Comparison of ENCODE assay signal across 17 cellular contexts in the genomic region with DNA sequence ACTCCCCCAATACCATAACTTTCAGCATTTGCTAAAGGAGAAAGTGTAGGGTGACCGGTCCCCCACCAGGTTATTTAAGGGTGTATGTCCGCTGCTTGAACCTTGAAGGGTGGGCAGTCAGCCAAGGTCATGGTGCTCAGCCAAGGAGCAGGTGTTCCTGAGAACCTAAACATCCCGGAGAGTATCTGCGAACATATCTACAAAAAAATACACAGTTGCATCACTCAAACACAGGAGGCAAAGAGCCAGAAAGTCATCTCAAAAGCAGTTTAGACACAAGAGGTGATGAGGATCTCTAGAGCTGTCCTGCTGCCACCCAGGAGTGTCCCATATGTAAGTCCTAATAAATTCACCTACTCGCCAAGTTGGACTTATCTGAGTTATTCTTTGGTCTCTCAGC. TPM values are rescaled to one million over a fixed set of nuclear protein-coding genes. Genes with fewer than 3 reads are reported as not detected.
DNase-seq lines count a peak whose midpoint lies in the region; ATAC-seq, FAIRE-seq and TF ChIP-seq lines count a peak whose summit lies in the region.
"Had no signal": no experiment of that assay in that cellular context is flagged by ENCODE, and none has a peak within 500 bp of the region (broad histone marks: within the 10 kb centered on the region; RNA-seq: fewer than 3 reads in every experiment).

No MANE protein-coding gene starts in this region.

- peak; percentile 56 for DNase-seq in DMS79 treated with DMSO at 0.1 percent for 48 hours (lab: John Stamatoyannopoulos, UW)
- no peak for DNase-seq in DMS79 (lab: John Stamatoyannopoulos, UW)
- peak; percentile 25 for DNase-seq in NCI-H1092 (lab: John Stamatoyannopoulos, UW)
- DNase-seq in GM12878 (ENCODE audit: low read depth, low spot score), result no peak
- DNase-seq in pancreas, result peak in 4 of 6 donors; percentile 42 to 67 (median 46)
- no peak for DNase-seq in spleen
- no peak for DNase-seq in CD4-positive, alpha-beta memory T cell
- no peak for DNase-seq in stimulated activated CD4-positive, alpha-beta T cell treated with anti-CD3 and anti-CD28 coated beads, Interleukin-15, amount 100 ng/mL, for 24 hours
- DNase-seq: 8988T; activated T-cell treated with anti-CD3 and anti-CD28 coated beads, Interleukin-2, amount 50 U/mL, for 24 hours; aorta; effector CD4-positive, alpha-beta T cell; immature natural killer cell; NCI-H1694 treated with DMSO at 0.1 percent for 48 hours had no signal

- H3K27ac Mint-ChIP-seq in CD4-positive, alpha-beta memory T cell, result peak overlapping the region in 2 of 7 donors; percentile 24 to 40
- H3K27ac Mint-ChIP-seq: activated T-cell treated with anti-CD3 and anti-CD28 coated beads, Interleukin-2, amount 50 U/mL, for 24 hours; immature natural killer cell; WTC11 had no signal

- in situ Hi-C loops in GM12878 (cut with MboI), result no loop called here

- H3K27me3 ChIP-seq in GM12878 (replicated peaks in 1 of 2; ENCODE audit: control insufficient read depth in 2 of 2, insufficient read depth in 2 of 2, low read length in 1 of 2) (no peaks in the 10 kb centered on the region), pancreas (no peaks in the 10 kb centered on the region), spleen (replicated peaks in 1 of 7) (no peaks in the 10 kb centered on the region)
- no peaks in the 10 kb centered on the region for H3K27me3 ChIP-seq in CD4-positive, alpha-beta memory T cell (ENCODE audit: insufficient read depth, low read length)

- ATAC-seq in GM12878 (no peak), pancreas (peak in 3 of 4 donors; percentile 8 to 49 (median 45))
- ATAC-seq: SK-N-SH treated with all-trans-retinoic acid at 6 μM for 48 hours, WTC11 had no signal

- TF ChIP-seq CTCF in GM12878 (IDR thresholded peaks at IDR 0.05 in 2 of 3, conservative IDR thresholded peaks at IDR 0.05 in 1 of 3; ENCODE audit: control insufficient read depth in 2 of 3, extremely low read depth in 1 of 3, insufficient read depth in 1 of 3, low read depth in 3 of 3, low read length in 3 of 3) (no peak), pancreas (IDR thresholded peaks at IDR 0.05) (no peak), spleen (IDR thresholded peaks at IDR 0.05 in 8 of 11, conservative IDR thresholded peaks at IDR 0.05 in 3 of 11) (no peak)

- H3K27me3 Mint-ChIP-seq in CD4-positive, alpha-beta memory T cell, result no peaks in the 10 kb centered on the region
- H3K27me3 Mint-ChIP-seq: activated T-cell treated with anti-CD3 and anti-CD28 coated beads, Interleukin-2, amount 50 U/mL, for 24 hours had no signal

- RAD21 ChIA-PET in GM12878 (lab: Charles Lee; ENCODE audit: unreplicated experiment), result interaction anchor here (0.6 to 3.2 kb wide), 4 partner anchors 11 to 248 kb away, joined by 3 to 24 read pairs (median 6); a partner anchor contains a TSS

- H3K79me2 ChIP-seq in GM12878 (ENCODE audit: control insufficient read depth, insufficient read depth, low read length), result peaks cover 57% of the 10 kb centered on the region

- H3K4me2 ChIP-seq in GM12878 (ENCODE audit: control insufficient read depth, insufficient read depth), result no peak overlapping the region

- H3K4me3 Mint-ChIP-seq in CD4-positive, alpha-beta memory T cell, result peak overlapping the region in 2 of 8 donors; percentile 39 to 47
- H3K4me3 Mint-ChIP-seq: activated T-cell treated with anti-CD3 and anti-CD28 coated beads, Interleukin-2, amount 50 U/mL, for 24 hours; immature natural killer cell; WTC11 had no signal

- H3K4me1 ChIP-seq in GM12878 (ENCODE audit: control insufficient read depth, insufficient read depth, low read length) (peaks cover 62% of the 10 kb centered on the region), pancreas (peaks cover 19 to 34% (median 25%) of the 10 kb centered on the region in 3 donors), spleen (peaks cover 0 to 64% (median 35%) of the 10 kb centered on the region in 6 donors)
- peaks cover 44% of the 10 kb centered on the region for H3K4me1 ChIP-seq in CD4-positive, alpha-beta memory T cell (ENCODE audit: insufficient read depth, low read length)

- TF ChIP-seq POLR2A in GM12878 (IDR thresholded peaks at IDR 0.05; ENCODE audit: low read depth, low read length) (no peak), spleen (IDR thresholded peaks at IDR 0.05) (no peak)

- peaks cover 33 to 58% (median 44%) of the 10 kb centered on the region in 4 donors for H3K4me1 Mint-ChIP-seq in CD4-positive, alpha-beta memory T cell

- no peaks in the 10 kb centered on the region for H3K9me3 Mint-ChIP-seq in CD4-positive, alpha-beta memory T cell
- H3K9me3 Mint-ChIP-seq: activated T-cell treated with anti-CD3 and anti-CD28 coated beads, Interleukin-2, amount 50 U/mL, for 24 hours; immature natural killer cell; WTC11 had no signal

- H3K27ac ChIP-seq in GM12878 (ENCODE audit: control insufficient read depth, insufficient read depth) (peak overlapping the region; percentile 77), pancreas (peak overlapping the region in 3 of 4 donors; percentile 30 to 86 (median 75)), spleen (peak overlapping the region in 2 of 8 donors; percentile 83 to 89)
- no peak overlapping the region for H3K27ac ChIP-seq in CD4-positive, alpha-beta memory T cell (ENCODE audit: low read depth, low read length)

- no peak for TF ChIP-seq EP300 in GM12878 (IDR thresholded peaks at IDR 0.05; ENCODE audit: borderline replicate concordance in 1 of 2, control insufficient read depth in 1 of 2, low read depth in 2 of 2, low read length in 2 of 2)

- WGBS in GM12878 (ENCODE audit: insufficient coverage, insufficient replicate concordance, low lambda C conversion rate, missing lambda C conversion rate), result 64% methylated on average over 5 of the region's 5 CpGs
- 26% methylated on average over 5 of the region's 5 CpGs for WGBS in pancreas, 2 donors
- 67 to 84% (median 71%) methylated on average over 5 of the region's 5 CpGs for WGBS in spleen, 5 donors

- intact Hi-C loops in GM12878 (cut with micrococcal nuclease; ENCODE audit: unreplicated experiment) (no loop called here), pancreas (cut with DNase I) (no loop called here), spleen (cut with DNase I; ENCODE audit: low total_unique reads) (no loop called here)
- intact Hi-C loops in CD4-positive, alpha-beta memory T cell (cut with micrococcal nuclease), result no loop called here

- H3K9me3 ChIP-seq in GM12878 (replicated peaks; ENCODE audit: control insufficient read depth, insufficient read depth, low read length) (no peaks in the 10 kb centered on the region; the same call in 2 of the 3 replicates), pancreas (no peaks in the 10 kb centered on the region), spleen (no peaks in the 10 kb centered on the region)
- H3K9me3 ChIP-seq in CD4-positive, alpha-beta memory T cell (ENCODE audit: control insufficient read depth in 1 of 2, low read length in 2 of 2), result no peaks in the 10 kb centered on the region

- FAIRE-seq in GM12878 (lab: Jason Lieb, UNC) (no peak), pancreas (lab: Jason Lieb, UNC) (no peak)
- FAIRE-seq: frontal cortex had no signal

- no peak for TF ChIP-seq RAD21 in GM12878 (IDR thresholded peaks at IDR 0.05; ENCODE audit: insufficient read depth, low read depth, low read length)

- peaks cover 9% of the 10 kb centered on the region in 2 donors for H3K36me3 Mint-ChIP-seq in CD4-positive, alpha-beta memory T cell
- H3K36me3 Mint-ChIP-seq: immature natural killer cell, WTC11 had no signal

- CTCF ChIA-PET in GM12878 (lab: Yijun Ruan, JAX), result interaction anchor here (1.2 to 2.8 kb wide), 4 partner anchors 9 to 74 kb away, joined by 5 to 9 read pairs (median 7); no protein-coding TSS in a partner anchor
- CTCF ChIA-PET in CD4-positive, alpha-beta memory T cell (lab: Charles Lee; ENCODE audit: partially characterized antibody), result interaction anchor here (1.7 kb wide), 1 partner anchor 12 kb away, joined by 5 read pairs; no protein-coding TSS in a partner anchor

- no peak overlapping the region for H3K9ac ChIP-seq in GM12878 (ENCODE audit: control insufficient read depth, insufficient read depth, low read length)

- no TSS peak for BruUV-seq in GM12878 (replicated peaks; lab: Mats Ljungman, UMichigan)

- no peak overlapping the region for H2AFZ ChIP-seq in GM12878 (ENCODE audit: control insufficient read depth, low read depth, low read length)

- POLR2A ChIA-PET in GM12878 (lab: Charles Lee), result interaction anchor here (0.6 to 4.5 kb wide), 4 partner anchors 11 to 202 kb away, joined by 3 to 34 read pairs (median 6); a partner anchor contains a TSS
- POLR2A ChIA-PET in CD4-positive, alpha-beta memory T cell (lab: Charles Lee; ENCODE audit: partially characterized antibody), result interaction anchor here (5.0 kb wide), 1 partner anchor 12 kb away, joined by 28 read pairs; a partner anchor contains a TSS

- SMC1A ChIA-PET in GM12878 (lab: Charles Lee; ENCODE audit: uncharacterized antibody, unreplicated experiment), result interaction anchor here (0.7 to 8.8 kb wide), 8 partner anchors 9 to 170 kb away, joined by 3 to 64 read pairs (median 4); a partner anchor contains a TSS

- no peak overlapping the region for H3K4me3 ChIP-seq in GM12878
- no peak overlapping the region for H3K4me3 ChIP-seq in pancreas
- no peak overlapping the region for H3K4me3 ChIP-seq in spleen
- H3K4me3 ChIP-seq in CD4-positive, alpha-beta memory T cell (ENCODE audit: low read length in 2 of 2), result no peak overlapping the region

- no peaks in the 10 kb centered on the region for H4K20me1 ChIP-seq in GM12878 (ENCODE audit: control insufficient read depth, insufficient read depth)

- H3K36me3 ChIP-seq in GM12878 (ENCODE audit: control insufficient read depth in 2 of 2, insufficient read depth in 2 of 2, low read length in 1 of 2) (no peaks in the 10 kb centered on the region; a peak in 2 of 4 replicates), pancreas (no peaks in the 10 kb centered on the region), spleen (peaks cover 0 to 5% (median 0%) of the 10 kb centered on the region in 6 donors)
- no peaks in the 10 kb centered on the region for H3K36me3 ChIP-seq in CD4-positive, alpha-beta memory T cell (ENCODE audit: insufficient read depth, low read length)

RNA-seq across cellular contexts. Expression of a gene that starts 11.5 kb away (rescaled TPM):
- total RNA-seq in GM12878 (2013; cell fraction: nucleolus; rRNA removed), result 52.4 and 54.2 TPM in 2 replicates
- total RNA-seq in GM12878 (2014; rRNA removed) (21.0 and 22.7 TPM in 2 replicates), GM12878 (2014; rRNA removed; fragmentation: Illumina TruSeq; extraction: Trizol) (17.0 and 17.2 TPM in 2 replicates), GM12878 (2021) (18.2 and 19.3 TPM in 2 replicates), pancreas (10 to 100 TPM in 1 of 6 donors, 1 to 10 TPM in 5; 3.1 to 21.3 (median 4.6) TPM), spleen (10 to 100 TPM in 6 of 7 donors, 1 to 10 TPM in 1; 9.1 to 14.9 (median 12.6) TPM)
- polyA plus RNA-seq in GM12878 (2011; ENCODE audit: low read depth), result 7.0 TPM
- polyA plus RNA-seq in GM12878 (2011; rRNA removed) (13.9 and 16.1 TPM in 2 replicates), GM12878 (2014; fragmentation: Illumina TruSeq; extraction: Trizol) (13.3 and 20.8 TPM in 2 replicates), GM12878 (2014; fragmentation: Nextera tagmentation; extraction: Ambion mirVana) (under 1 TPM; 0.39 to 0.44 TPM), GM12878 (2014; rRNA removed) (7.6 and 9.9 TPM in 2 replicates), GM12878 (2016; fragmentation: Nextera tagmentation; extraction: Ambion mirVana) (1 to 10 TPM; 4.6 to 7.7 TPM), pancreas (1 to 10 TPM; 2.7 to 5.5 TPM), spleen (1 to 10 TPM; 1.0 to 1.8 (median 1.1) TPM)
- 9.0 and 11.4 TPM in 2 replicates for polyA plus RNA-seq in GM12878 (2011; cell fraction: cytosol; rRNA removed)
- 17.9 and 22.1 TPM in 2 replicates for polyA plus RNA-seq in GM12878 (2011; cell fraction: nucleus; rRNA removed)
- polyA plus RNA-seq in GM12878 (2012), result 6.3 and 9.0 TPM in 2 replicates
- 33.9 and 34.7 TPM in 2 replicates for polyA minus RNA-seq in GM12878 (2011; rRNA and poly(A)+ RNA removed)
- polyA minus RNA-seq in GM12878 (2011; cell fraction: cytosol; rRNA and poly(A)+ RNA removed), result 17.2 and 17.4 TPM in 2 replicates
- polyA minus RNA-seq in GM12878 (2011; cell fraction: nucleus; rRNA and poly(A)+ RNA removed), result 17.4 and 22.4 TPM in 2 replicates
- 10 to 100 TPM; 21.3 to 24.6 TPM for total RNA-seq in CD4-positive, alpha-beta memory T cell
- polyA plus RNA-seq in CD4-positive, alpha-beta memory T cell, result 1 to 10 TPM in 1 of 2 donors, under 1 TPM in 1; 0.49 to 3.8 TPM

Comparison
In these comparisons a context has a peak if more than half of its experiments do, and no peak if none do; other contexts are left out.
1. DNase-seq: peak in DMS79 treated with DMSO at 0.1 percent for 48 hours (single experiment), NCI-H1092 (single experiment) and pancreas (4 of 6); none in DMS79 (single experiment), GM12878 (single experiment), spleen (single experiment), CD4-positive, alpha-beta memory T cell (0 of 5) and stimulated activated CD4-positive, alpha-beta T cell treated with anti-CD3 and anti-CD28 coated beads, Interleukin-15, amount 100 ng/mL, for 24 hours (single experiment).